Comparison of ENCODE assay signal across 1 cellular context in genomic region chr3:151775314-151776258, GRCh38.
TF ChIP-seq lines count a peak whose summit lies in the region.

No MANE protein-coding gene starts in this region.

TF ChIP-seq in HepG2, 621 proteins besides CTCF, POLR2A, EP300 and RAD21:
- TF ChIP-seq MAFF (IDR thresholded peaks at IDR 0.05; ENCODE audit: low read depth, low read length) (peak; percentile 42), ZBTB43 (CRISPR knock-in tag; conservative IDR thresholded peaks at IDR 0.05) (no peak), MAFK (conservative IDR thresholded peaks at IDR 0.05 in 1 of 2, IDR thresholded peaks at IDR 0.05 in 1 of 2; ENCODE audit: low read length in 2 of 2) (peak; percentile 7 to 65; a peak in 2 of 4 replicates), ZNF333 (CRISPR knock-in tag; IDR thresholded peaks at IDR 0.05; ENCODE audit: borderline replicate concordance) (no peak), MYPOP (CRISPR knock-in tag; IDR thresholded peaks at IDR 0.05) (no peak), ZNF317 (CRISPR knock-in tag; IDR thresholded peaks at IDR 0.05) (0 out of 2 replicates have a peak, but pooled peaks have one; percentile 42)
- TF ChIP-seq, protein P1, sequence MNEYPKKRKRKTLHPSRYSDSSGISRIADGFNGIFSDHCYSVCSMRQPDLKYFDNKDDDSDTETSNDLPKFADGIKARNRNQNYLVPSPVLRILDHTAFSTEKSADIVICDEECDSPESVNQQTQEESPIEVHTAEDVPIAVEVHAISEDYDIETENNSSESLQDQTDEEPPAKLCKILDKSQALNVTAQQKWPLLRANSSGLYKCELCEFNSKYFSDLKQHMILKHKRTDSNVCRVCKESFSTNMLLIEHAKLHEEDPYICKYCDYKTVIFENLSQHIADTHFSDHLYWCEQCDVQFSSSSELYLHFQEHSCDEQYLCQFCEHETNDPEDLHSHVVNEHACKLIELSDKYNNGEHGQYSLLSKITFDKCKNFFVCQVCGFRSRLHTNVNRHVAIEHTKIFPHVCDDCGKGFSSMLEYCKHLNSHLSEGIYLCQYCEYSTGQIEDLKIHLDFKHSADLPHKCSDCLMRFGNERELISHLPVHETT (CRISPR knock-in tag; conservative IDR thresholded peaks at IDR 0.05): no peak
TF ChIP-seq in HepG2: peak in this region for 3.
